In the genomic region with DNA sequence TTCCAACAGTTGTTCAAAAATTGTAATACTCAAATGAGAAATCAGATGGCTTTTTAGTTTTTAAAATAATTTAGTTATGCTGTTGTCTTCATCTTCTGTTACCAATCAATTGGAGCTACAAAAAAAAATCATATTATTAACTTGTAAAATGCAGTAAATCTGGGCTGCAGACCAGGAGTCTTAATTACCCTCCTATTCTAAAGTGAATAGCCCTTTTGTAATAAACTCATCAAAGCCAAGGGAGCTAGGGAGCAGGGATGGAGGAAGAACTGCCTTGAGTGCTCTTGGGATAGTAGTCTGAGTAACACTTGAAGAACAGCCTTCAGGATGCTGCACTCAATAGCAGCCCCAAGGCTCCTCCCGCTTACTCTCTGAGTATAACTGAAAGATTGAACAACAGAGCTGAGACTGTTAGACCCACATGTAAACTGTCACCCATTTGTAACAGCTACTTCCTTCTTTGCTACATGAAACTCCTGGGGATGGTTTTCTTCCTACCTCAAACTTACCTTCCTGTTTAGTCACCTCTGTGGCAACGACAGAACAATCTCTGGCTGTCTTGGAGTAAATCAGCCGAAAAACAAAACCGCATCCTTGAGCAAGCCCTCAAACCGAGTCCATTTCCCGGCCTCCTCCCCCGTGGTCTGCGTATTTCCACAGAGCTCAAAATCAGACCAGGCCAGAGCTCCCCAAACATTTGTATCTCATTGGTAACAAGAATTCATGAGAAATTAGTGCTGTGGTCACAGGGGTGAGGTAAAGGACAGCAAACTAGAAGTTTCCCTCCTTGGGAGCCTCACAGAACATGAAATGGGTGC, we compare ENCODE assay signal across 8 cellular contexts. TPM values are rescaled to one million over a fixed set of nuclear protein-coding genes. Genes with fewer than 3 reads are reported as not detected.
A peak's percentile ranks its signal among the peaks of the same experiment; 100 is the strongest.
DNase-seq lines count a peak whose midpoint lies in the region; ATAC-seq, FAIRE-seq and TF ChIP-seq lines count a peak whose summit lies in the region.

No MANE protein-coding gene starts in this region.

- POLR2A ChIA-PET in CD4-positive, alpha-beta T cell (lab: Charles Lee), result interaction anchor here (0.7 to 2.2 kb wide), 11 partner anchors 9 to 1149 kb away, joined by 3 to 26 read pairs (median 4); no protein-coding TSS in a partner anchor

- H3K4me1 Mint-ChIP-seq in CD4-positive, alpha-beta T cell (ENCODE audit: low read depth), result peaks cover 65% of the 10 kb centered on the region

- DNase-seq in CD4-positive, alpha-beta T cell, result peak in 9 of 10 experiments; percentile 23 to 62 (median 36)
- peak; percentile 61 for DNase-seq in activated CD4-positive, alpha-beta T cell treated with anti-CD3 and anti-CD28 coated beads, Interleukin-2, amount 50 U/mL, for 1 hour
- DNase-seq in fibroblast of villous mesenchyme (ENCODE audit: low read depth) (peak; percentile 36), HTR-8/SVneo (ENCODE audit: insufficient read length, low spot score) (no peak), erythroblast (lab: John Stamatoyannopoulos, UW) (no peak)

- no peak for TF ChIP-seq POLR2A in erythroblast (IDR thresholded peaks at IDR 0.05; ENCODE audit: low read length)

- no peaks in the 10 kb centered on the region for H3K36me3 ChIP-seq in thymus (ENCODE audit: control insufficient read depth, insufficient read depth)

- H3K27me3 Mint-ChIP-seq in CD4-positive, alpha-beta T cell, result no peaks in the 10 kb centered on the region

- H3K4me1 ChIP-seq in thymus (ENCODE audit: control insufficient read depth, insufficient read depth, low read length), result peaks cover 19% of the 10 kb centered on the region

- peak overlapping the region; percentile 46 for H3K27ac ChIP-seq in CD4-positive, alpha-beta T cell (ENCODE audit: low read depth, low read length)
- peak overlapping the region; percentile 74 for H3K27ac ChIP-seq in thymus (ENCODE audit: low read depth)

- no peaks in the 10 kb centered on the region for H3K27me3 ChIP-seq in CD4-positive, alpha-beta T cell (ENCODE audit: control insufficient read depth, insufficient read depth, low read length)
- H3K27me3 ChIP-seq in thymus (ENCODE audit: control insufficient read depth, insufficient read depth), result no peaks in the 10 kb centered on the region

- ATAC-seq in CD4-positive, alpha-beta T cell (ENCODE audit: poor library complexity), result peak; percentile 79
- peak; percentile 82 for ATAC-seq in GM19452 (IDR thresholded peaks at IDR 0.05; ENCODE audit: unreplicated experiment)
- ATAC-seq in HG03521 (IDR thresholded peaks at IDR 0.05; ENCODE audit: unreplicated experiment), result peak; percentile 62

- TF ChIP-seq CTCF in CD4-positive, alpha-beta T cell (IDR thresholded peaks at IDR 0.05), result no peak
- no peak for TF ChIP-seq CTCF in fibroblast of villous mesenchyme (IDR thresholded peaks at IDR 0.05; ENCODE audit: insufficient read depth, low read depth, low read length)

- H3K4me3 Mint-ChIP-seq in CD4-positive, alpha-beta T cell, result peak overlapping the region; percentile 57

- 6% methylated on average over 8 of the region's 8 CpGs for WGBS in thymus

- H3K36me3 Mint-ChIP-seq in CD4-positive, alpha-beta T cell (ENCODE audit: low read depth), result no peaks in the 10 kb centered on the region

- H3K4me3 ChIP-seq in fibroblast of villous mesenchyme (ENCODE audit: low read depth, low read length) (no peak overlapping the region), thymus (ENCODE audit: low read length) (no peak overlapping the region)

- H3K27ac Mint-ChIP-seq in CD4-positive, alpha-beta T cell, result peak overlapping the region; percentile 90

- intact Hi-C loops in CD4-positive, alpha-beta T cell (cut with DNase I, micrococcal nuclease), result loop anchor here in 1 of 2 experiments (1.0 kb wide), 1 partner anchor 11 kb away; no protein-coding TSS in a partner anchor

- H3K9me3 Mint-ChIP-seq in CD4-positive, alpha-beta T cell, result no peaks in the 10 kb centered on the region

- CTCF ChIA-PET in CD4-positive, alpha-beta T cell (lab: Charles Lee), result interaction anchor here (0.8 to 3.2 kb wide), 7 partner anchors 10 to 223 kb away, joined by 3 to 15 read pairs (median 7); no protein-coding TSS in a partner anchor

- FAIRE-seq in HTR-8/SVneo (lab: Jason Lieb, UNC), result no peak

- H3K9me3 ChIP-seq in CD4-positive, alpha-beta T cell (ENCODE audit: control insufficient read depth, low read length), result no peaks in the 10 kb centered on the region
- H3K9me3 ChIP-seq in thymus (ENCODE audit: control insufficient read depth), result no peaks in the 10 kb centered on the region

RNA-seq across cellular contexts. Expression of a gene that starts 55.9 kb away (rescaled TPM):
- total RNA-seq in CD4-positive, alpha-beta T cell, result 1 to 10 TPM; 4.2 to 5.7 TPM
- 9.7 and 13.8 TPM in 2 replicates for total RNA-seq in fibroblast of villous mesenchyme
- polyA plus RNA-seq in thymus, result 24.6 TPM

Comparison
In these comparisons a context has a peak if more than half of its experiments do, and no peak if none do; other contexts are left out.
1. DNase-seq: peak in CD4-positive, alpha-beta T cell (9 of 10), activated CD4-positive, alpha-beta T cell treated with anti-CD3 and anti-CD28 coated beads, Interleukin-2, amount 50 U/mL, for 1 hour (single experiment) and fibroblast of villous mesenchyme (single experiment); none in HTR-8/SVneo (single experiment) and erythroblast (0 of 2).
2. Peak in every context shown above with its lines, with median percentiles within 50 percentile points of each other: ATAC-seq.